Comparison of ENCODE assay signal across 20 cellular contexts in the genomic region with DNA sequence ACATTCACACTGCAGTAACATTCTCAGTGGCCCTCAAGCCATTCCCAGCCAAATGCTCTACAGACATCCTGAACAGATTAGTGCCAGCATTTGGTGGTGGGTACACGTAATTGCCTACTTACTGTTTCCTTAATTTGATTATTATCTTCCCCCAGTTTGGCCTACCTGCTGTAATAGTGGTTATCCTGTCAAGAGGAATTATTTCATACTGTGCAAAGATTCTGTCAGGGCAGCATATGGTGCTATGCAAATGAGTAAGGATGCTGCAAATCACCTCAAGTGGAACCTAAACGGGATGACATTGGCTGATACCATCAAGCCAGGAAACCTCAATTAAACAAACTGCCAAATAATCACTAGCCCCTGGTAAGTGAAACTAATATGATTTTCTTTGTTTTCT.
DNase-seq lines count a peak whose midpoint lies in the region; ATAC-seq and TF ChIP-seq lines count a peak whose summit lies in the region.
"Had no signal": no experiment of that assay in that cellular context is flagged by ENCODE, and none has a peak within 500 bp of the region (broad histone marks: within the 10 kb centered on the region; RNA-seq: fewer than 3 reads in every experiment).

No MANE protein-coding gene starts in this region.

- H3K27me3 ChIP-seq in SK-N-SH (ENCODE audit: insufficient read depth) (no peaks in the 10 kb centered on the region), lower lobe of right lung (ENCODE audit: low read depth) (no peaks in the 10 kb centered on the region)

- H3K4me1 ChIP-seq in SK-N-SH (ENCODE audit: control insufficient read depth in 1 of 2, insufficient read depth in 2 of 2, low read depth in 1 of 2, low read length in 1 of 2) (peaks cover 0 to 15% of the 10 kb centered on the region in 2 experiments; a peak in 2 of 4 replicates), lower lobe of right lung (no peaks in the 10 kb centered on the region)
- H3K4me1 ChIP-seq: Caco-2 had no signal

- H3K9me3 ChIP-seq in SK-N-SH, result no peaks in the 10 kb centered on the region
- no peaks in the 10 kb centered on the region for H3K9me3 ChIP-seq in lower lobe of right lung
- H3K9me3 ChIP-seq: Caco-2 had no signal

- no peak overlapping the region for H3K9ac ChIP-seq in SK-N-SH

- TF ChIP-seq CTCF in SK-N-SH (IDR thresholded peaks at IDR 0.05) (no peak), lower lobe of right lung (IDR thresholded peaks at IDR 0.05) (no peak)

- no peak for TF ChIP-seq RAD21 in SK-N-SH (IDR thresholded peaks at IDR 0.05; ENCODE audit: low read length)

- ATAC-seq in HG03378 (IDR thresholded peaks at IDR 0.05; ENCODE audit: unreplicated experiment) (no peak), lower lobe of right lung (no peak)
- ATAC-seq: HepG2, Right ventricle myocardium inferior, T-cell had no signal

- H3K4me3 ChIP-seq in SK-N-SH (ENCODE audit: low read depth in 2 of 2, low read length in 1 of 2), result no peak overlapping the region
- H3K4me3 ChIP-seq in lower lobe of right lung, result no peak overlapping the region
- H3K4me3 ChIP-seq: SK-N-MC had no signal

- POLR2A ChIA-PET in SK-N-SH (lab: Yijun Ruan, JAX), result no interaction called here

- H3K4me2 ChIP-seq in SK-N-SH, result no peak overlapping the region

- CTCF ChIA-PET in SK-N-SH (lab: Yijun Ruan, JAX), result interaction anchor here (1.0 kb wide), 1 partner anchor 28 kb away, joined by 4 read pairs; no protein-coding TSS in a partner anchor

- intact Hi-C loops in lower lobe of right lung (cut with DNase I), result no loop called here

- H4K20me1 ChIP-seq in SK-N-SH (ENCODE audit: insufficient read depth), result no peaks in the 10 kb centered on the region

- H3K9me2 ChIP-seq in SK-N-SH, result no peaks in the 10 kb centered on the region

- DNase-seq in G401 (ENCODE audit: low spot score) (peak; percentile 79), NCI-H2171 (lab: John Stamatoyannopoulos, UW) (peak; percentile 72), SK-N-SH (peak; percentile 50), retina (peak; percentile 19), NCI-H187 treated with DMSO at 0.1 percent for 48 hours (lab: John Stamatoyannopoulos, UW) (no peak), lower lobe of right lung (no peak)
- DNase-seq: Caco-2; CD4-positive, alpha-beta T cell; EL; HFFc6; KBM-7; MV-4-11; NCI-H1417; NCI-H2029; NCI-H526; T-cell had no signal

- H2AFZ ChIP-seq in SK-N-SH (ENCODE audit: low read depth), result no peak overlapping the region

- TF ChIP-seq EP300 in SK-N-SH (IDR thresholded peaks at IDR 0.05; ENCODE audit: borderline replicate concordance in 1 of 2, low read depth in 1 of 2, low read length in 1 of 2), result peak in 1 of 2 experiments; percentile 93; a peak in 2 of 4 replicates

- WGBS in SK-N-SH (ENCODE audit: low lambda C conversion rate), result 0% methylated on average over 2 of the region's 2 CpGs

- no peaks in the 10 kb centered on the region for H3K79me2 ChIP-seq in SK-N-SH (ENCODE audit: insufficient read depth)

- H3K36me3 ChIP-seq in SK-N-SH (replicated peaks in 1 of 2; ENCODE audit: control insufficient read depth in 1 of 2, insufficient read depth in 2 of 2, low read length in 1 of 2), result no peaks in the 10 kb centered on the region
- H3K36me3 ChIP-seq in lower lobe of right lung, result no peaks in the 10 kb centered on the region

- no peak overlapping the region; a peak in 1 of 4 replicates for H3K27ac ChIP-seq in SK-N-SH (ENCODE audit: low read depth in 2 of 2, low read length in 1 of 2)
- H3K27ac ChIP-seq in lower lobe of right lung, result no peak overlapping the region
- H3K27ac ChIP-seq: SK-N-MC had no signal

- peaks cover 2% of the 10 kb centered on the region for H3F3A ChIP-seq in SK-N-SH (replicated peaks; ENCODE audit: insufficient read depth)

- in situ Hi-C loops in G401 (cut with HindIII; ENCODE audit: low sequenced_read_pairs), result no loop called here

TF ChIP-seq in SK-N-SH, 30 proteins besides CTCF, POLR2A, EP300 and RAD21:
- no peak for TF ChIP-seq RXRA (IDR thresholded peaks at IDR 0.05; ENCODE audit: borderline replicate concordance, low read depth)
- TF ChIP-seq FOXM1 (IDR thresholded peaks at IDR 0.05; ENCODE audit: low read depth), result no peak
- TF ChIP-seq MXI1 (IDR thresholded peaks at IDR 0.05; ENCODE audit: low read depth, low read length), result peak; percentile 36; the same call in 1 of the 2 replicates
- TF ChIP-seq RCOR1 (IDR thresholded peaks at IDR 0.05; ENCODE audit: low read length), result peak; percentile 67; the same call in 1 of the 2 replicates
- peak; percentile 87 for TF ChIP-seq GATA2 (CRISPR knock-in tag; IDR thresholded peaks at IDR 0.05)
- peak; percentile 53 for TF ChIP-seq CHD2 (IDR thresholded peaks at IDR 0.05; ENCODE audit: low read length, partially characterized antibody)
TF ChIP-seq in SK-N-SH: peak in this region for 4.

Comparison
In these comparisons a context has a peak if more than half of its experiments do, and no peak if none do; other contexts are left out.
1. DNase-seq: peak in G401 (single experiment), NCI-H2171 (single experiment), SK-N-SH (single experiment) and retina (single experiment); none in NCI-H187 treated with DMSO at 0.1 percent for 48 hours (single experiment) and lower lobe of right lung (single experiment).